ENCODE assay signal across 8 cellular contexts in the genomic region with DNA sequence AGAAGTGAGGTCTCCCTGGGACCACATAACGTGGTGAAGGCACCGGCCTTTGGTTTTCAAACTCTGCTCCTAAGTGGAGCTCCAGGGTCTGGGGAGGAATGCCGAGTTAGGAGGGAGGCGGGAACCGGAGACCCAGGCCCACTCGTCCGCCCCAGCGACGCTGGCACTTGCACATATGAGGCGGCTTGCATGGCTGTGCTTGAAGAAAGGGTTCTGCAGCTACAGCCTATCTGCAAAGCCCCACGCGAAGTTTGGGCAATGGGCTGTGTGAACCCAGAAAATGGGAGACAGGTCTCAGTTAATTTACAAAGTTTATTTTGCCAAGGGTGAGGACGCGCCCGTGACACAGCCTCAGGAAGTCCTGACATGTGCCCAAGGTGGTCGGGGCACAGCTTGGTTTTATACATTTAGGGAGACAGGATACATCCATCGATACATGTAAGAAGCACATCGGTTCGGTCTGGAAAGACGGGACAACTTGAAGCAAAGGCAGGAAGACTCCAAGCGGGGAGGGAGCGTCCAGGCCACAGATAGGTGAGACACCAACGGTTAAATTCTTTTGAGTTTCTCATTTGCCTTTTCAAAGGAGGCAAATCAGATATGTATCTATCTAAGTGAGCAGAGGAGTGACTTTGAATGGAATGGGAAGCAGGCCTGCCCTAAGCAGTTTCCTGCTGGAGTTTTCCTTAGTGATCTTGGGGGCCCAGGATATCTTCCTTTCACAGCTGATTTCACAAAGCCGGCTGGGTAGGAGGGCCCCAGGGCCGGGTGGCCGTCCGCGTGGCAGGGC. TPM values are rescaled to one million over a fixed set of nuclear protein-coding genes. Genes with fewer than 3 reads are reported as not detected.
A peak's percentile ranks its signal among the peaks of the same experiment; 100 is the strongest.
DNase-seq lines count a peak whose midpoint lies in the region; ATAC-seq and TF ChIP-seq lines count a peak whose summit lies in the region.

No MANE protein-coding gene starts in this region.

- H3K9me3 Mint-ChIP-seq in CD4-positive, alpha-beta T cell, result no peaks in the 10 kb centered on the region

- peak overlapping the region; percentile 30 for H2AK5ac ChIP-seq in neuronal stem cell (ENCODE audit: low read depth, low read length)

- no peaks in the 10 kb centered on the region for H3K9me2 ChIP-seq in OCI-LY7 (ENCODE audit: insufficient read depth, low read length)

- no peaks in the 10 kb centered on the region for H3K9me3 ChIP-seq in CD4-positive, alpha-beta T cell (ENCODE audit: control insufficient read depth, low read length)
- H3K9me3 ChIP-seq in OCI-LY7 (ENCODE audit: low read length) (no peaks in the 10 kb centered on the region), neuronal stem cell (replicated peaks in 1 of 2; ENCODE audit: control insufficient read depth in 2 of 2, insufficient read depth in 1 of 2, low read depth in 1 of 2, low read length in 2 of 2) (no peaks in the 10 kb centered on the region)

- no peak for ATAC-seq in CD4-positive, alpha-beta T cell (ENCODE audit: poor library complexity)
- ATAC-seq in GM21447 (IDR thresholded peaks at IDR 0.05; ENCODE audit: unreplicated experiment), result no peak
- no peak for ATAC-seq in HG03378 (IDR thresholded peaks at IDR 0.05; ENCODE audit: unreplicated experiment)
- ATAC-seq in HG03571 (IDR thresholded peaks at IDR 0.05; ENCODE audit: unreplicated experiment), result no peak

- no peak for TF ChIP-seq CTCF in CD4-positive, alpha-beta T cell (IDR thresholded peaks at IDR 0.05)
- TF ChIP-seq CTCF in OCI-LY7 (conservative IDR thresholded peaks at IDR 0.05; ENCODE audit: low read length), result no peak

- WGBS in neuronal stem cell (ENCODE audit: extremely low coverage in 2 of 2, insufficient read length in 2 of 2, insufficient replicate concordance in 1 of 2), 2 donors, result no CpG with 5 or more reads among the region's 28 CpGs

- H3K14ac ChIP-seq in neuronal stem cell (ENCODE audit: low read length), result no peak overlapping the region

- H3K4me3 ChIP-seq in OCI-LY7 (ENCODE audit: low read depth, low read length, poor library complexity, severe bottlenecking), result peak overlapping the region; percentile 95
- peak overlapping the region; percentile 90 to 92 for H3K4me3 ChIP-seq in neuronal stem cell (ENCODE audit: low read length in 2 of 2)

- H3K27ac ChIP-seq in CD4-positive, alpha-beta T cell (ENCODE audit: low read depth, low read length), result no peak overlapping the region
- H3K27ac ChIP-seq in OCI-LY7 (ENCODE audit: low read depth, low read length, poor library complexity, severe bottlenecking) (peak overlapping the region; percentile 27), epithelial cell of prostate (peak overlapping the region; percentile 53), neuronal stem cell (replicated peaks; ENCODE audit: low read length) (no peak overlapping the region)

- H3K4me2 ChIP-seq in OCI-LY7 (ENCODE audit: low read length), result peak overlapping the region; percentile 71
- peak overlapping the region; percentile 58 for H3K4me2 ChIP-seq in neuronal stem cell (ENCODE audit: insufficient read depth, low read length, poor library complexity, severe bottlenecking)

- H3K4me1 ChIP-seq in OCI-LY7 (ENCODE audit: insufficient read depth, low read length, poor library complexity, severe bottlenecking), result peaks cover 28% of the 10 kb centered on the region
- peaks cover 7% of the 10 kb centered on the region in 2 donors for H3K4me1 ChIP-seq in neuronal stem cell (ENCODE audit: control insufficient read depth in 2 of 2, insufficient read depth in 1 of 2, low read depth in 1 of 2, low read length in 2 of 2)

- peak overlapping the region; percentile 45 for H4K8ac ChIP-seq in neuronal stem cell (ENCODE audit: low read depth, low read length)

- intact Hi-C loops in CD4-positive, alpha-beta T cell (cut with DNase I, micrococcal nuclease), result loop anchor here in 1 of 2 experiments (5.0 kb wide), 2 partner anchors 172 to 597 kb away; partner anchors contain the start of genes LKAAEAR1, OPRL1 and RTEL1
- intact Hi-C loops in OCI-LY7 (cut with micrococcal nuclease; ENCODE audit: unreplicated experiment), result no loop called here

- CTCF ChIA-PET in CD4-positive, alpha-beta T cell (lab: Charles Lee), result interaction anchor here (1.1 to 6.2 kb wide), 2 partner anchors 31 to 171 kb away, joined by 3 to 31 read pairs; no protein-coding TSS in a partner anchor
- CTCF ChIA-PET in OCI-LY7 (lab: Charles Lee; ENCODE audit: unreplicated experiment), result no interaction called here

- no peak overlapping the region for H4K91ac ChIP-seq in neuronal stem cell (ENCODE audit: low read depth, low read length, poor library complexity)

- peaks cover 45% of the 10 kb centered on the region for H3K4me1 Mint-ChIP-seq in CD4-positive, alpha-beta T cell (ENCODE audit: low read depth)

- H2AFZ ChIP-seq in OCI-LY7 (ENCODE audit: low read length) (peak overlapping the region; percentile 84), neuronal stem cell (ENCODE audit: low read length) (peak overlapping the region; percentile 99)

- H3K18ac ChIP-seq in neuronal stem cell (ENCODE audit: low read length), result peak overlapping the region; percentile 86

- no peak for DNase-seq in CD4-positive, alpha-beta T cell
- peak; percentile 9 for DNase-seq in OCI-LY7 (ENCODE audit: low spot score)
- DNase-seq in epithelial cell of prostate (ENCODE audit: low read depth, low spot score), result no peak
- DNase-seq in neuronal stem cell (ENCODE audit: low spot score), result no peak
- no peak for DNase-seq in COR-L47 (lab: John Stamatoyannopoulos, UW)

- peaks cover 9% of the 10 kb centered on the region for H3K36me3 Mint-ChIP-seq in CD4-positive, alpha-beta T cell (ENCODE audit: low read depth)

- no peaks in the 10 kb centered on the region for H4K20me1 ChIP-seq in OCI-LY7 (ENCODE audit: insufficient read depth, low read length)

- H3K27me3 Mint-ChIP-seq in CD4-positive, alpha-beta T cell, result peaks cover 5% of the 10 kb centered on the region

- POLR2A ChIA-PET in CD4-positive, alpha-beta T cell (lab: Charles Lee), result interaction anchor here (0.6 to 2.0 kb wide), 9 partner anchors 13 to 1214 kb away, joined by 3 to 8 read pairs (median 3); partner anchors contain the start of genes OPRL1, PPDPF and RGS19
- POLR2A ChIA-PET in OCI-LY7 (lab: Charles Lee), result interaction anchor here (0.6 to 2.0 kb wide), 2 partner anchors 7 to 11 kb away, joined by 3 to 5 read pairs; no protein-coding TSS in a partner anchor

- peak overlapping the region; percentile 68 for H2BK120ac ChIP-seq in neuronal stem cell (ENCODE audit: low read depth, low read length)

- peak overlapping the region; percentile 53 for H2BK15ac ChIP-seq in neuronal stem cell (ENCODE audit: low read length)

- peak overlapping the region; percentile 12 for H2BK5ac ChIP-seq in neuronal stem cell (ENCODE audit: low read length)

- H3K36me3 ChIP-seq in OCI-LY7 (ENCODE audit: insufficient read depth, low read length), result no peaks in the 10 kb centered on the region
- no peaks in the 10 kb centered on the region for H3K36me3 ChIP-seq in neuronal stem cell (replicated peaks in 1 of 2; ENCODE audit: control insufficient read depth in 2 of 2, insufficient read depth in 2 of 2, low read length in 2 of 2)

- H3K23ac ChIP-seq in neuronal stem cell (ENCODE audit: low read depth, low read length, poor library complexity), result peak overlapping the region; percentile 76

- H2BK12ac ChIP-seq in neuronal stem cell (ENCODE audit: low read length), result no peak overlapping the region

- H3K27ac Mint-ChIP-seq in CD4-positive, alpha-beta T cell, result peak overlapping the region; percentile 81

- H3K4me3 Mint-ChIP-seq in CD4-positive, alpha-beta T cell, result peak overlapping the region; percentile 85

- BruUV-seq in OCI-LY7 (replicated peaks; lab: Mats Ljungman, UMichigan), result no TSS peak

- H3K9ac ChIP-seq in neuronal stem cell (ENCODE audit: low read depth, low read length, poor library complexity), result no peak overlapping the region

- H3K27me3 ChIP-seq in CD4-positive, alpha-beta T cell (ENCODE audit: control insufficient read depth, insufficient read depth, low read length), result no peaks in the 10 kb centered on the region
- peaks cover 0 to 11% (median 0%) of the 10 kb centered on the region in 3 experiments for H3K27me3 ChIP-seq in neuronal stem cell (ENCODE audit: control insufficient read depth in 3 of 3, insufficient read depth in 3 of 3, low read depth in 1 of 3, low read length in 3 of 3)

- H3K79me2 ChIP-seq in OCI-LY7 (ENCODE audit: insufficient read depth, low read depth, low read length), result peaks cover 15% of the 10 kb centered on the region; the same call in 1 of the 2 replicates

- peaks cover 5% of the 10 kb centered on the region for H3K79me1 ChIP-seq in neuronal stem cell (ENCODE audit: low read depth, low read length)

- H3K4ac ChIP-seq in neuronal stem cell (ENCODE audit: low read length), result no peak overlapping the region

RNA-seq across cellular contexts. Expression of gene PCMTD2, which starts 0.8 kb away (rescaled TPM):
- total RNA-seq in CD4-positive, alpha-beta T cell, result 10 to 100 TPM; 68.5 to 76.5 TPM
- 47.0 and 62.1 TPM in 2 replicates for total RNA-seq in OCI-LY7 (2014; rRNA removed; shearing (Covaris generic))
- 51.7 and 64.2 TPM in 2 replicates for total RNA-seq in OCI-LY7 (2022)
- 40.9 TPM for polyA plus RNA-seq in neuronal stem cell (2013, experiment 1 of 2)
- polyA plus RNA-seq in neuronal stem cell (2013, experiment 2 of 2), result 42.6 TPM

Comparison
In these comparisons a context has a peak if more than half of its experiments do, and no peak if none do; other contexts are left out.
1. H3K27ac ChIP-seq: peak in OCI-LY7 (single experiment) and epithelial cell of prostate (single experiment); none in CD4-positive, alpha-beta T cell (single experiment) and neuronal stem cell (single experiment).